29 cellular contexts compared by ENCODE assay signal in the genomic region with DNA sequence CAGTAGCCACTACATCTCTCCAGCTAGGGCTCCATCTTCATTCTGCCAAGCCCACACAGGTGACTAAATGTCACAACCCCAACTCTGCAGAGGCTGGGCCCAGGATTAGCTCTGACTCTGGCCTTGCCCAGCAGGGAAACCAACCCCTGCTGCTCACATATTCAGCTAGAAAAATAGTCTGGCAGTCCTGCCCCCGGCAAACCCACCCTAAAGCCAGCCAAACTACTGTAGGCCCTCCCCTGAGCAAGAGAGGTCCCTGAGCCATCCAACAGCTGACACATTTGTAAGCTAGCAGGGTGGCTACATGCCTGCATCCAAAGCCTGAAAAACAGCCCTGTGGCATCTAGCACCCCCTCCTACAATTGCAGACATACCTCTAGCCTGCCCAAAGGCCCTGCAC. TPM values are rescaled to one million over a fixed set of nuclear protein-coding genes. Genes with fewer than 3 reads are reported as not detected.
"Had no signal": no experiment of that assay in that cellular context is flagged by ENCODE, and none has a peak within 500 bp of the region (broad histone marks: within the 10 kb centered on the region; RNA-seq: fewer than 3 reads in every experiment).

No MANE protein-coding gene starts in this region.

- H3K4me3 Mint-ChIP-seq: mesothelial cell of epicardium had no signal

- H3K4me1 Mint-ChIP-seq: mesothelial cell of epicardium had no signal

- H3K4me3 ChIP-seq: coronary artery, dorsolateral prefrontal cortex, esophagus squamous epithelium, gastrocnemius medialis, heart right ventricle, left lung, lower lobe of right lung, mucosa of descending colon had no signal

- H3K27me3 ChIP-seq: dorsolateral prefrontal cortex, esophagus squamous epithelium, gastrocnemius medialis, heart right ventricle, left lung had no signal

- H3K9me3 ChIP-seq: gastrocnemius medialis, mucosa of descending colon had no signal

- H3K27ac ChIP-seq: coronary artery, dorsolateral prefrontal cortex, epithelial cell of prostate, esophagus squamous epithelium, gastrocnemius medialis, heart right ventricle, left lung, lower lobe of right lung had no signal

- H3K4me1 ChIP-seq: esophagus squamous epithelium, gastrocnemius medialis, left lung, lower lobe of right lung had no signal

- H3K27ac Mint-ChIP-seq: mesothelial cell of epicardium had no signal

- H3K36me3 ChIP-seq: esophagus squamous epithelium, gastrocnemius medialis, heart right ventricle, left lung, lower lobe of right lung had no signal

- ATAC-seq: esophagus mucosa, gastrocnemius medialis, left cardiac atrium, left lung, left ventricle myocardium superior, lower lobe of right lung, mucosa of descending colon had no signal

- DNase-seq: dermis blood vessel endothelial cell; dorsolateral prefrontal cortex; effector CD4-positive, alpha-beta T cell; effector memory CD4-positive, alpha-beta T cell; erythroblast; esophagus squamous epithelium; foreskin fibroblast; foreskin melanocyte; gastrocnemius medialis; glutamatergic neuron; heart right ventricle; hippocampal formation; left cardiac atrium; left lung; left ventricle myocardium superior; lower lobe of right lung; mesenchymal stem cell; mucosa of descending colon had no signal

RNA-seq across cellular contexts. Expression of gene HAVCR2, which starts 11.3 kb away (rescaled TPM):
- total RNA-seq: glomerular endothelial cell, lung microvascular endothelial cell had no signal

RNA-seq across cellular contexts. Expression of gene GARIN3, which starts 46.0 kb away (rescaled TPM):
- total RNA-seq: cerebellum, dermis blood vessel endothelial cell, dorsolateral prefrontal cortex, esophagus mucosa, esophagus squamous epithelium, gastrocnemius medialis, glomerular endothelial cell, heart right ventricle, kidney epithelial cell, left cardiac atrium, left lung, left ventricle myocardium superior, lower leg skin, lower lobe of right lung, lung microvascular endothelial cell, mesenteric fat pad, mesothelial cell of epicardium, mucosa of descending colon had no signal
- polyA plus RNA-seq: heart right ventricle, keratinocyte had no signal
